8 cellular contexts compared by ENCODE assay signal in genomic region chr5:149959406-149960236, GRCh38. TPM values are rescaled to one million over a fixed set of nuclear protein-coding genes. Genes with fewer than 3 reads are reported as not detected.
DNase-seq lines count a peak whose midpoint lies in the region; ATAC-seq and TF ChIP-seq lines count a peak whose summit lies in the region.

No MANE protein-coding gene starts in this region.

- peak in 5 of 6 experiments; percentile 52 to 72 (median 66) for TF ChIP-seq CTCF in Peyer's patch (IDR thresholded peaks at IDR 0.05)
- no peak for TF ChIP-seq CTCF in vagina (IDR thresholded peaks at IDR 0.05)

- H3K36me3 ChIP-seq in BLaER1 = no peaks in the 10 kb centered on the region
- no peaks in the 10 kb centered on the region for H3K36me3 ChIP-seq in Peyer's patch
- no peaks in the 10 kb centered on the region for H3K36me3 ChIP-seq in vagina

- H3K4me3 ChIP-seq in BLaER1 (peak overlapping the region; percentile 93), Peyer's patch (peak overlapping the region; percentile 62 to 87 (median 84)), vagina (peak overlapping the region; percentile 68 to 94)

- intact Hi-C loops in vagina (cut with DNase I) = loop anchor here (10.0 kb wide), 1 partner anchor 455 kb away; the partner anchor contains the start of gene CD74

- TF ChIP-seq POLR2A in Peyer's patch (IDR thresholded peaks at IDR 0.05) (no peak), vagina (IDR thresholded peaks at IDR 0.05) (no peak)

- peak overlapping the region; percentile 82 for H3K27ac ChIP-seq in BLaER1
- H3K27ac ChIP-seq in Peyer's patch = peak overlapping the region; percentile 83 to 91 (median 87)
- peak overlapping the region; percentile 90 for H3K27ac ChIP-seq in vagina

- peaks cover 37% of the 10 kb centered on the region for H3K4me1 ChIP-seq in BLaER1
- peaks cover 0 to 8% (median 5%) of the 10 kb centered on the region in 4 donors for H3K4me1 ChIP-seq in Peyer's patch
- H3K4me1 ChIP-seq in vagina = peaks cover 26% of the 10 kb centered on the region

- H3K27me3 ChIP-seq in BLaER1 (no peaks in the 10 kb centered on the region), Peyer's patch (no peaks in the 10 kb centered on the region), vagina (no peaks in the 10 kb centered on the region)

- peak overlapping the region; percentile 98 for H3K4me2 ChIP-seq in BLaER1

- DNase-seq in Peyer's patch = peak in 1 of 3 donors; percentile 24
- peak; percentile 20 for DNase-seq in activated T-helper 9 cell treated with anti-CD3 and anti-CD28 coated beads, Interleukin-2, amount 50 U/mL, for 16 hours (ENCODE audit: low read depth)
- DNase-seq in germinal center (ENCODE audit: low spot score) = peak; percentile 74
- peak; percentile 72 for DNase-seq in pons (ENCODE audit: low spot score)
- DNase-seq in vagina (ENCODE audit: extremely low spot score in 2 of 2) = no peak

- 0 out of 2 replicates have a peak, but pooled peaks cover 6% of the 10 kb centered on the region for H4K20me1 ChIP-seq in BLaER1

- H3K9ac ChIP-seq in BLaER1 = peak overlapping the region; percentile 84

- no peaks in the 10 kb centered on the region for H3K9me3 ChIP-seq in BLaER1
- no peaks in the 10 kb centered on the region for H3K9me3 ChIP-seq in Peyer's patch
- no peaks in the 10 kb centered on the region for H3K9me3 ChIP-seq in vagina

- ATAC-seq in GM21786 (IDR thresholded peaks at IDR 0.05; ENCODE audit: unreplicated experiment) = peak; percentile 20
- ATAC-seq in GM18868 (IDR thresholded peaks at IDR 0.05; ENCODE audit: unreplicated experiment) = no peak

RNA-seq across cellular contexts. Expression of gene SLC26A2, which starts 0.9 kb away (rescaled TPM):
- 10 to 100 TPM in 3 of 4 donors, 1 to 10 TPM in 1; 7.4 to 87.4 (median 52.1) TPM for total RNA-seq in Peyer's patch
- 13.3 TPM for total RNA-seq in vagina

RNA-seq across cellular contexts. Expression of gene PDE6A, which starts 15.0 kb away (rescaled TPM):
- not detected for total RNA-seq in Peyer's patch
- 0.25 TPM for total RNA-seq in vagina

RNA-seq across cellular contexts. Expression of gene TIGD6, which starts 40.8 kb away (rescaled TPM):
- total RNA-seq in Peyer's patch (1 to 10 TPM; 1.2 to 4.5 (median 2.7) TPM), vagina (4.7 TPM)

RNA-seq across cellular contexts. Expression of gene HMGXB3, which starts 40.9 kb away (rescaled TPM):
- total RNA-seq in Peyer's patch (10 to 100 TPM; 24.3 to 45.0 (median 41.4) TPM), vagina (38.3 TPM)

Comparison
In these comparisons a context has a peak if more than half of its experiments do, and no peak if none do; other contexts are left out.
1. DNase-seq: peak in activated T-helper 9 cell treated with anti-CD3 and anti-CD28 coated beads, Interleukin-2, amount 50 U/mL, for 16 hours (single experiment), germinal center (single experiment) and pons (single experiment); none in vagina (0 of 2).
2. CTCF ChIP-seq: peak in Peyer's patch (5 of 6); none in vagina (0 of 3).
3. Peak in every context shown above with its lines, with median percentiles within 50 percentile points of each other: H3K27ac ChIP-seq and H3K4me3 ChIP-seq.